ENCODE assay signal across 15 cellular contexts in the genomic region with DNA sequence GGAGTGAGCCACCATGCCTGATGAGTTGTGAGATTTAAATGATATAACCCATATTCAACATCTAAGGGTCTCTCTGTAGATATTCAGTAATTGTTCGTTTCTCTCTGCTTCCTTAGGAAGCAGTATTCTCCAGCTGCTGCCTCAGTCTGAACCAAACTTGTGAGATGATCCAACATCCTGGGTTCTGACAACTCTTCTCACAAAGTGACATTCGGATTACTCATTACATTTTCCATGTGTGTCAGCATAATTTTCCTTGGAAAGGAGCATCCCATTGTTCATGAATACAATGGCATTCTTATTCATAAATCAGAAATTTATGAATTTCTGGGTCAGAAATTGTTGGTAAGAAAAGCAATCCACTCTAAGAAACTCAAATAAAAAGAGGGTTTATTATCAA. TPM values are rescaled to one million over a fixed set of nuclear protein-coding genes. Genes with fewer than 3 reads are reported as not detected.
A peak's percentile ranks its signal among the peaks of the same experiment; 100 is the strongest.
DNase-seq lines count a peak whose midpoint lies in the region; TF ChIP-seq lines count a peak whose summit lies in the region.
"Had no signal": no experiment of that assay in that cellular context is flagged by ENCODE, and none has a peak within 500 bp of the region (broad histone marks: within the 10 kb centered on the region; RNA-seq: fewer than 3 reads in every experiment).

No MANE protein-coding gene starts in this region.

- H3K36me3 Mint-ChIP-seq in glutamatergic neuron (ENCODE audit: unreplicated experiment) = peaks cover 13% of the 10 kb centered on the region

- H3K4me3 ChIP-seq in epithelial cell of esophagus (ENCODE audit: low read length) = no peak overlapping the region
- no peak overlapping the region for H3K4me3 ChIP-seq in dorsolateral prefrontal cortex
- H3K4me3 ChIP-seq: BLaER1 treated with 17β-estradiol and CSF1 and Interleukin-3, amounts not matched to agents 10 nM and 100 nM; SJSA1 had no signal

- H3K4me3 Mint-ChIP-seq in glutamatergic neuron (ENCODE audit: unreplicated experiment) = no peak overlapping the region

- no peaks in the 10 kb centered on the region for H3K27me3 Mint-ChIP-seq in glutamatergic neuron (ENCODE audit: unreplicated experiment)

- H3K27ac Mint-ChIP-seq in glutamatergic neuron (ENCODE audit: unreplicated experiment) = no peak overlapping the region

- peaks cover 5% of the 10 kb centered on the region for H3K4me1 Mint-ChIP-seq in glutamatergic neuron (ENCODE audit: low read depth, unreplicated experiment)

- intact Hi-C loops in dorsolateral prefrontal cortex (cut with DNase I) = no loop called here

- H3K27ac ChIP-seq in dorsolateral prefrontal cortex = no peak overlapping the region
- H3K27ac ChIP-seq: BLaER1 treated with 17β-estradiol and CSF1 and Interleukin-3, amounts not matched to agents 10 nM and 100 nM; SJSA1 had no signal

- peaks cover 2% of the 10 kb centered on the region for H3K9me3 Mint-ChIP-seq in glutamatergic neuron (ENCODE audit: unreplicated experiment)

- peak; percentile 14 for DNase-seq in EH (ENCODE audit: low read depth)
- DNase-seq in M059J (ENCODE audit: low read depth) = peak; percentile 22
- DNase-seq in epithelial cell of esophagus (ENCODE audit: low read depth) = peak; percentile 3
- peak; percentile 9 for DNase-seq in myocyte (ENCODE audit: low read depth)
- no peak for DNase-seq in glutamatergic neuron
- no peak for DNase-seq in dorsolateral prefrontal cortex
- DNase-seq in GM19238 (ENCODE audit: insufficient read length, low spot score) = no peak
- DNase-seq: DND-41, GF-D8, NCI-H1436, NCI-H2029, NCI-H2171 treated with DMSO at 0.1 percent for 48 hours, NCI-H774 had no signal

- no peak for TF ChIP-seq CTCF in epithelial cell of esophagus (IDR thresholded peaks at IDR 0.05; ENCODE audit: insufficient read depth, low read depth, low read length, missing control alignments)
- TF ChIP-seq CTCF in glutamatergic neuron (IDR thresholded peaks at IDR 0.05; ENCODE audit: partially characterized antibody, unreplicated experiment) = no peak
- no peak for TF ChIP-seq CTCF in dorsolateral prefrontal cortex (IDR thresholded peaks at IDR 0.05 in 54 of 56, conservative IDR thresholded peaks at IDR 0.05 in 2 of 56; ENCODE audit: low read depth in 1 of 56, partially characterized antibody in 56 of 56)

- no peaks in the 10 kb centered on the region for H3K27me3 ChIP-seq in dorsolateral prefrontal cortex
- H3K27me3 ChIP-seq: BLaER1 treated with 17β-estradiol and CSF1 and Interleukin-3, amounts not matched to agents 10 nM and 100 nM had no signal

RNA-seq across cellular contexts. Expression of a gene that starts 15.0 kb away (rescaled TPM):
- total RNA-seq in M059J (2014; rRNA removed; shearing (Covaris generic)) = 84.8 and 87.9 TPM in 2 replicates
- 25.1 and 25.4 TPM in 2 replicates for total RNA-seq in myocyte
- polyA plus RNA-seq in myocyte (2012) = 14.3 TPM
- 14.6 TPM for total RNA-seq in glutamatergic neuron (ENCODE audit: unreplicated experiment)
- 10 to 100 TPM in 119 of 120 experiments, 1 to 10 TPM in 1; 9.2 to 25.3 (median 18.7) TPM for total RNA-seq in dorsolateral prefrontal cortex

Comparison
In these comparisons a context has a peak if more than half of its experiments do, and no peak if none do; other contexts are left out.
1. DNase-seq: peak in EH (single experiment), M059J (single experiment), epithelial cell of esophagus (single experiment) and myocyte (single experiment); none in glutamatergic neuron (single experiment), dorsolateral prefrontal cortex (0 of 10) and GM19238 (single experiment).